In genomic region chr14:38042356-38042755, GRCh38 we compare ENCODE assay signal across 13 cellular contexts.
DNase-seq lines count a peak whose midpoint lies in the region; ATAC-seq, FAIRE-seq and TF ChIP-seq lines count a peak whose summit lies in the region.
"Had no signal": no experiment of that assay in that cellular context is flagged by ENCODE, and none has a peak within 500 bp of the region (broad histone marks: within the 10 kb centered on the region; RNA-seq: fewer than 3 reads in every experiment).

No MANE protein-coding gene starts in this region.

- peak overlapping the region; percentile 29 for H3K4me2 ChIP-seq in fibroblast of lung (ENCODE audit: extremely low read depth, insufficient read depth, low read length)

- DNase-seq in EH (ENCODE audit: low read depth) (peak; percentile 95), RCC 7860 (ENCODE audit: low spot score) (peak; percentile 62), fibroblast of lung (ENCODE audit: low read depth in 2 of 2) (peak; percentile 59 to 68), renal cortical epithelial cell (ENCODE audit: low read depth) (peak; percentile 84), NCI-H1105 (lab: John Stamatoyannopoulos, UW) (no peak), head of caudate nucleus (no peak)
- DNase-seq: activated CD8-positive, alpha-beta memory T cell treated with anti-CD3 and anti-CD28 coated beads, Interleukin-2, amount 50 U/mL, for 48 hours; NCI-H2081 treated with DMSO at 0.1 percent for 48 hours; stimulated activated CD4-positive, alpha-beta T cell treated with anti-CD3 and anti-CD28 coated beads, Interleukin-12 subunit alpha, Interleukin-12 subunit beta, amount 100 ng/mL, for 4 hours had no signal

- H2AFZ ChIP-seq in fibroblast of lung (ENCODE audit: low read length) = no peak overlapping the region

- no peaks in the 10 kb centered on the region for H3K9me3 ChIP-seq in fibroblast of lung (ENCODE audit: control insufficient read depth, insufficient read depth, low read depth, low read length)

- no peaks in the 10 kb centered on the region for H3K36me3 ChIP-seq in fibroblast of lung (ENCODE audit: control insufficient read depth, insufficient read depth, low read length)

- no peaks in the 10 kb centered on the region for H3K4me1 ChIP-seq in fibroblast of lung (ENCODE audit: control insufficient read depth, extremely low read depth, insufficient read depth, low read length)

- intact Hi-C loops in head of caudate nucleus (cut with DNase I) = no loop called here

- H3K9ac ChIP-seq in fibroblast of lung (ENCODE audit: insufficient read depth, low read length) = no peak overlapping the region

- no peaks in the 10 kb centered on the region for H4K20me1 ChIP-seq in fibroblast of lung (ENCODE audit: control insufficient read depth, extremely low read depth, insufficient read depth, low read length)

- H3K4me3 ChIP-seq in fibroblast of lung (replicated peaks in 1 of 4; ENCODE audit: control extremely low read depth in 1 of 4, insufficient read depth in 1 of 4, low read depth in 3 of 4, low read length in 4 of 4) = no peak overlapping the region

- no peaks in the 10 kb centered on the region for H3K27me3 ChIP-seq in fibroblast of lung (ENCODE audit: control insufficient read depth, insufficient read depth, low read length)

- ATAC-seq in GM21381 (IDR thresholded peaks at IDR 0.05; ENCODE audit: unreplicated experiment) (no peak), HG03097 (IDR thresholded peaks at IDR 0.05; ENCODE audit: low FRiP score, unreplicated experiment) (no peak)
- ATAC-seq: esophagus mucosa had no signal

- no peak overlapping the region for H3K27ac ChIP-seq in fibroblast of lung (ENCODE audit: insufficient read depth, low read length)

- TF ChIP-seq CTCF in fibroblast of lung (conservative IDR thresholded peaks at IDR 0.05 in 1 of 2, IDR thresholded peaks at IDR 0.05 in 1 of 2; ENCODE audit: low read depth in 1 of 2, low read length in 2 of 2) = no peak

- no peaks in the 10 kb centered on the region for H3K79me2 ChIP-seq in fibroblast of lung (ENCODE audit: control insufficient read depth, insufficient read depth, low read length)

- no peak for FAIRE-seq in RCC 7860 (lab: Jason Lieb, UNC)
- FAIRE-seq: GM12891 had no signal

Comparison
In these comparisons a context has a peak if more than half of its experiments do, and no peak if none do; other contexts are left out.
1. DNase-seq: peak in EH (single experiment), RCC 7860 (single experiment), fibroblast of lung (2 of 2) and renal cortical epithelial cell (single experiment); none in NCI-H1105 (single experiment) and head of caudate nucleus (0 of 42).